27 cellular contexts compared by ENCODE assay signal in genomic region chr3:85781806-85782205, GRCh38.
DNase-seq lines count a peak whose midpoint lies in the region; ATAC-seq and TF ChIP-seq lines count a peak whose summit lies in the region.
"Had no signal": no experiment of that assay in that cellular context is flagged by ENCODE, and none has a peak within 500 bp of the region (broad histone marks: within the 10 kb centered on the region; RNA-seq: fewer than 3 reads in every experiment).

No MANE protein-coding gene starts in this region.

- ATAC-seq in GM18498 (IDR thresholded peaks at IDR 0.05; ENCODE audit: unreplicated experiment), result no peak
- no peak for ATAC-seq in GM21825 (IDR thresholded peaks at IDR 0.05; ENCODE audit: unreplicated experiment)
- ATAC-seq in HG03460 (IDR thresholded peaks at IDR 0.05; ENCODE audit: unreplicated experiment), result no peak
- ATAC-seq: body of pancreas; HCT116; stimulated activated effector memory CD8-positive, alpha-beta T cell treated with anti-CD3 and anti-CD28 coated beads, Interleukin-12 subunit alpha, Interleukin-12 subunit beta, amount 100 ng/mL, for 72 hours had no signal

- H3K4me1 ChIP-seq in thyroid gland, result peaks cover 0 to 5% of the 10 kb centered on the region in 2 donors
- H3K4me1 ChIP-seq: body of pancreas, colonic mucosa had no signal

- intact Hi-C loops in thyroid gland (cut with DNase I), result no loop called here

- WGBS in thyroid gland, 2 donors, result 0 to 2% methylated on average over 1 of the region's 1 CpG

- H3K36me3 ChIP-seq in thyroid gland, result no peaks in the 10 kb centered on the region
- H3K36me3 ChIP-seq: BLaER1, colonic mucosa, neutrophil had no signal

- TF ChIP-seq CTCF in astrocyte of the cerebellum (IDR thresholded peaks at IDR 0.05; ENCODE audit: low read depth, low read length, missing control alignments), result no peak
- TF ChIP-seq CTCF in thyroid gland (IDR thresholded peaks at IDR 0.05), result no peak

- H3K27me3 ChIP-seq in thyroid gland, result no peaks in the 10 kb centered on the region
- H3K27me3 ChIP-seq: BLaER1, body of pancreas, colonic mucosa, neutrophil had no signal

- H3K27ac ChIP-seq in thyroid gland, result no peak overlapping the region
- H3K27ac ChIP-seq: BLaER1, body of pancreas, colonic mucosa, neutrophil, skin epidermis had no signal

- TF ChIP-seq POLR2A in thyroid gland (IDR thresholded peaks at IDR 0.05), result no peak

- H3K9me3 ChIP-seq in thyroid gland, result no peaks in the 10 kb centered on the region
- H3K9me3 ChIP-seq: BLaER1, body of pancreas, colonic mucosa, neutrophil had no signal

- in situ Hi-C loops in astrocyte of the cerebellum (cut with HindIII; ENCODE audit: low sequenced_read_pairs), result no loop called here

- DNase-seq in NCI-H510A treated with DMSO at 0.1 percent for 48 hours (lab: John Stamatoyannopoulos, UW) (peak; percentile 8), NCI-H510A (lab: John Stamatoyannopoulos, UW) (no peak), NCI-H2107 (lab: John Stamatoyannopoulos, UW) (peak; percentile 26), astrocyte of the cerebellum (ENCODE audit: low read depth) (peak; percentile 18), thyroid gland (peak; percentile 24 to 51)
- DNase-seq: ACHN; activated B cell treated with CpG ODN at 0.5 μM for 24 hours; activated CD4-positive, alpha-beta T cell treated with anti-CD3 and anti-CD28 coated beads, Interleukin-2, amount 50 U/mL, for 4 hours; activated CD8-positive, alpha-beta memory T cell treated with anti-CD3 and anti-CD28 coated beads, Interleukin-2, amount 50 U/mL, for 48 hours; activated naive CD8-positive, alpha-beta T cell treated with anti-CD3 and anti-CD28 coated beads for 36 hours; body of pancreas; colonic mucosa; endodermal cell; GF-D8; kidney glomerular epithelial cell; mammary epithelial cell; RPMI8226; stimulated activated CD4-positive, alpha-beta T cell treated with anti-CD3 and anti-CD28 coated beads, Interleukin-1b, Interleukin-23, amount 100 ng/mL, for 48 hours; T-helper 9 cell had no signal

- H3K4me3 ChIP-seq in astrocyte of the cerebellum (ENCODE audit: low read depth, low read length), result no peak overlapping the region
- no peak overlapping the region for H3K4me3 ChIP-seq in thyroid gland (replicated peaks in 1 of 3)
- H3K4me3 ChIP-seq: BLaER1, body of pancreas, colonic mucosa, skin epidermis had no signal
